ENCODE assay signal across 8 cellular contexts in genomic region chr3:69563968-69564367, GRCh38.
"Had no signal": no experiment of that assay in that cellular context is flagged by ENCODE, and none has a peak within 500 bp of the region (broad histone marks: within the 10 kb centered on the region; RNA-seq: fewer than 3 reads in every experiment).

No MANE protein-coding gene starts in this region.

- DNase-seq: GOT3, H7, HFFc6, IMR-90, KG1 had no signal

- H3K27ac Mint-ChIP-seq: HFFc6 had no signal

- H3K4me1 ChIP-seq: HAP-1 had no signal

- H3K4me3 ChIP-seq: HAP-1, K562 had no signal

- ATAC-seq: HCT116, K562 had no signal

- H3K9me3 ChIP-seq: HAP-1 had no signal

- H3K36me3 ChIP-seq: HAP-1 had no signal

- H3K4me3 Mint-ChIP-seq: HFFc6 had no signal
